ENCODE assay signal across 8 cellular contexts in the genomic region with DNA sequence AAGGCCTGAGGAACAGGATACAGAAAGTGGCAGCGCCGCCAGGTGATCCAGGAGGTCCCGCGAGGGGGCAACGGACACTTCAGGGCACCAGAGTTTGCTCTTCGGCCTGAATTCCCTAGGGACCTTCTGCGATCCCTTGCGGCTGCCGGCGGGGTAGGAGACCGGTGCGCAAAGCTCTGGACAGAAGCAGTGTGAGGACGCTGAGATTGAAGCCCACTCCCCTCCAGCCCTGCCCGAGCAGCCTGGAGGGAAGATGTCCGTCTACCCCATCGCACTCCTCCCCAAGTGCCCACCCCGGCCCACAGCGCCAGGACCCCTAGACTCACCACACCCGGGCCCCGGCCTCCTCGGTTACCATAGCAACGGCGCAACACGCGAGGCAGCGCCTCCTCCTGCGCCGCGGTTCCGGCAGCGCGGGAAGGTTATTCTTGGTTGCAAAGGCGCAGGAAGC. TPM values are rescaled to one million over a fixed set of nuclear protein-coding genes. Genes with fewer than 3 reads are reported as not detected.
DNase-seq lines count a peak whose midpoint lies in the region; ATAC-seq, FAIRE-seq and TF ChIP-seq lines count a peak whose summit lies in the region.

A gene with protein sequence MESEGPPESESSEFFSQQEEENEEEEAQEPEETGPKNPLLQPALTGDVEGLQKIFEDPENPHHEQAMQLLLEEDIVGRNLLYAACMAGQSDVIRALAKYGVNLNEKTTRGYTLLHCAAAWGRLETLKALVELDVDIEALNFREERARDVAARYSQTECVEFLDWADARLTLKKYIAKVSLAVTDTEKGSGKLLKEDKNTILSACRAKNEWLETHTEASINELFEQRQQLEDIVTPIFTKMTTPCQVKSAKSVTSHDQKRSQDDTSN (minus strand): TSS at position 361 of the 451 bp plus-strand sequence. CDS start 10,433 bp downstream, outside the sequence.

- no peak within 1 kb of the TSS for H3K27ac Mint-ChIP-seq in stimulated activated naive B cell treated with anti-CD40 and anti-IgM and Interleukin-4, amounts not matched to agents 10 μg/mL and 1 μg/mL and 100 μg/mL, for 72 hours

- no peaks in the 10 kb centered on the region for H3K36me3 ChIP-seq in bronchial epithelial cell (ENCODE audit: control insufficient read depth, insufficient read depth, low read length)

- ATAC-seq in stimulated activated naive B cell treated with anti-CD40 and anti-IgM and Interleukin-4, amounts not matched to agents 10 μg/mL and 1 μg/mL and 100 μg/mL, for 72 hours (replicated peaks), result peak; percentile 29 to 58
- ATAC-seq in HG03280 (IDR thresholded peaks at IDR 0.05; ENCODE audit: unreplicated experiment) (no peak), HG02610 (IDR thresholded peaks at IDR 0.05; ENCODE audit: unreplicated experiment) (no peak), GM21528 (IDR thresholded peaks at IDR 0.05; ENCODE audit: low FRiP score, unreplicated experiment) (no peak)

- peak within 1 kb of the TSS; percentile 38 for H3K4me3 ChIP-seq in bronchial epithelial cell (ENCODE audit: low read depth, low read length)

- H3K4me1 Mint-ChIP-seq in stimulated activated naive B cell treated with anti-CD40 and anti-IgM and Interleukin-4, amounts not matched to agents 10 μg/mL and 1 μg/mL and 100 μg/mL, for 72 hours, result peaks cover 2 to 14% of the 10 kb centered on the region in 2 donors

- H3K27me3 ChIP-seq in bronchial epithelial cell (ENCODE audit: control insufficient read depth, insufficient read depth, low read length), result no peaks in the 10 kb centered on the region

- DNase-seq in EH (ENCODE audit: low read depth) (peak; percentile 42), NCI-H345 (lab: John Stamatoyannopoulos, UW) (peak; percentile 71), bronchial epithelial cell (ENCODE audit: low read depth) (no peak), islet precursor cell (peak; percentile 86)
- DNase-seq in stimulated activated naive B cell treated with anti-CD40 and anti-IgM and Interleukin-4, amounts not matched to agents 10 μg/mL and 1 μg/mL and 100 μg/mL, for 72 hours, result peak; percentile 8

- TF ChIP-seq CTCF in bronchial epithelial cell (IDR thresholded peaks at IDR 0.05; ENCODE audit: insufficient read depth, low read length, severe bottlenecking), result no peak

- peaks cover 32 to 35% of the 10 kb centered on the region in 2 donors for H3K27me3 Mint-ChIP-seq in stimulated activated naive B cell treated with anti-CD40 and anti-IgM and Interleukin-4, amounts not matched to agents 10 μg/mL and 1 μg/mL and 100 μg/mL, for 72 hours

- no peaks in the 10 kb centered on the region for H3K9me3 Mint-ChIP-seq in stimulated activated naive B cell treated with anti-CD40 and anti-IgM and Interleukin-4, amounts not matched to agents 10 μg/mL and 1 μg/mL and 100 μg/mL, for 72 hours

- no peak for FAIRE-seq in bronchial epithelial cell (lab: Jason Lieb, UNC)

- H3K4me3 Mint-ChIP-seq in stimulated activated naive B cell treated with anti-CD40 and anti-IgM and Interleukin-4, amounts not matched to agents 10 μg/mL and 1 μg/mL and 100 μg/mL, for 72 hours, result peak within 1 kb of the TSS; percentile 63 to 74

- no peaks in the 10 kb centered on the region for H3K36me3 Mint-ChIP-seq in stimulated activated naive B cell treated with anti-CD40 and anti-IgM and Interleukin-4, amounts not matched to agents 10 μg/mL and 1 μg/mL and 100 μg/mL, for 72 hours

RNA-seq across cellular contexts. Expression of the gene that starts here (rescaled TPM):
- under 0.01 TPM in 2 replicates for total RNA-seq in bronchial epithelial cell

Comparison
In these comparisons a context has a peak if more than half of its experiments do, and no peak if none do; other contexts are left out.
1. ATAC-seq: peak in stimulated activated naive B cell treated with anti-CD40 and anti-IgM and Interleukin-4, amounts not matched to agents 10 μg/mL and 1 μg/mL and 100 μg/mL, for 72 hours (2 of 2); none in HG03280 (single experiment), HG02610 (single experiment) and GM21528 (single experiment).